ENCODE assay signal across 29 cellular contexts in the genomic region with DNA sequence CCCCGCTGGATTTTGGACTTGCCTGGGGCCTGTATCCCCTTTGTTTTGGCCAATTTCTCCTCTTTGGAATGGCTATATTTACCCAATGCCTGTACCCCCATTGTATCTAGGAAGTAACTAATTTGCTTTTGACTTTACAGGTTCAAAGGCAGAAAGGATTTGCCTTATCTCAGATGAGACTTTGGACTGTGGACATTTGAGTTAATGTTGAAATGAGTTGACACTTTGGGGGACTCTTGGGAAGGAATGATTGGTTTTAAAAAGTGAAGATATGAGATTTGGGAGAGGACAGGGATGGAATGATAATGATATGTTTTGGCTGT.
"Had no signal": no experiment of that assay in that cellular context is flagged by ENCODE, and none has a peak within 500 bp of the region (broad histone marks: within the 10 kb centered on the region; RNA-seq: fewer than 3 reads in every experiment).

No MANE protein-coding gene starts in this region.

- H3K9me3 Mint-ChIP-seq: effector memory CD8-positive, alpha-beta T cell had no signal

- H3K27ac ChIP-seq: colonic mucosa, coronary artery, dorsolateral prefrontal cortex, epithelial cell of prostate, esophagus muscularis mucosa, esophagus squamous epithelium, foreskin keratinocyte, gastrocnemius medialis, gastroesophageal sphincter, heart left ventricle, heart right ventricle had no signal

- H3K4me3 Mint-ChIP-seq: dendritic cell treated with granulocyte-macrophage colony-stimulating factor and Interleukin-4, amounts not matched to agents 40 ng/mL and 50 ng/mL, for 4 days; effector memory CD8-positive, alpha-beta T cell; endodermal cell had no signal

- H3K9me3 ChIP-seq: colonic mucosa, esophagus muscularis mucosa, esophagus squamous epithelium, gastrocnemius medialis, gastroesophageal sphincter had no signal

- H3K27me3 ChIP-seq: colonic mucosa, dorsolateral prefrontal cortex, esophagus muscularis mucosa, esophagus squamous epithelium, foreskin keratinocyte, gastrocnemius medialis, gastroesophageal sphincter, heart left ventricle, heart right ventricle had no signal

- H3K4me1 ChIP-seq: colonic mucosa, esophagus muscularis mucosa, esophagus squamous epithelium, foreskin keratinocyte, gastrocnemius medialis, heart left ventricle, heart right ventricle had no signal

- ATAC-seq: effector memory CD8-positive, alpha-beta T cell; esophagus mucosa; foreskin keratinocyte; gastrocnemius medialis; gastroesophageal sphincter; heart left ventricle; heart right ventricle had no signal

- H3K36me3 ChIP-seq: colonic mucosa, esophagus muscularis mucosa, esophagus squamous epithelium, gastrocnemius medialis, gastroesophageal sphincter, heart left ventricle, heart right ventricle had no signal

- FAIRE-seq: colon, endometrium, endothelial cell of umbilical vein, frontal cortex had no signal

- H3K27ac Mint-ChIP-seq: dendritic cell treated with granulocyte-macrophage colony-stimulating factor and Interleukin-4, amounts not matched to agents 40 ng/mL and 50 ng/mL, for 4 days; effector memory CD8-positive, alpha-beta T cell; endodermal cell had no signal

- H3K27me3 Mint-ChIP-seq: dendritic cell treated with granulocyte-macrophage colony-stimulating factor and Interleukin-4, amounts not matched to agents 40 ng/mL and 50 ng/mL, for 4 days; effector memory CD8-positive, alpha-beta T cell had no signal

- H3K4me3 ChIP-seq: colonic mucosa, coronary artery, dorsolateral prefrontal cortex, esophagus muscularis mucosa, esophagus squamous epithelium, gastrocnemius medialis, gastroesophageal sphincter, heart left ventricle, heart right ventricle had no signal

- DNase-seq: colonic mucosa; cortex of kidney; dermis blood vessel endothelial cell; dorsolateral prefrontal cortex; effector CD4-positive, alpha-beta T cell; effector CD8-positive, alpha-beta T cell; effector memory CD4-positive, alpha-beta T cell; effector memory CD8-positive, alpha-beta T cell; endodermal cell; erythroblast; esophagus squamous epithelium; foreskin fibroblast; foreskin keratinocyte; foreskin melanocyte; gastrocnemius medialis; glutamatergic neuron; head of caudate nucleus; heart left ventricle; heart right ventricle had no signal
